21 cellular contexts compared by ENCODE assay signal in the genomic region with DNA sequence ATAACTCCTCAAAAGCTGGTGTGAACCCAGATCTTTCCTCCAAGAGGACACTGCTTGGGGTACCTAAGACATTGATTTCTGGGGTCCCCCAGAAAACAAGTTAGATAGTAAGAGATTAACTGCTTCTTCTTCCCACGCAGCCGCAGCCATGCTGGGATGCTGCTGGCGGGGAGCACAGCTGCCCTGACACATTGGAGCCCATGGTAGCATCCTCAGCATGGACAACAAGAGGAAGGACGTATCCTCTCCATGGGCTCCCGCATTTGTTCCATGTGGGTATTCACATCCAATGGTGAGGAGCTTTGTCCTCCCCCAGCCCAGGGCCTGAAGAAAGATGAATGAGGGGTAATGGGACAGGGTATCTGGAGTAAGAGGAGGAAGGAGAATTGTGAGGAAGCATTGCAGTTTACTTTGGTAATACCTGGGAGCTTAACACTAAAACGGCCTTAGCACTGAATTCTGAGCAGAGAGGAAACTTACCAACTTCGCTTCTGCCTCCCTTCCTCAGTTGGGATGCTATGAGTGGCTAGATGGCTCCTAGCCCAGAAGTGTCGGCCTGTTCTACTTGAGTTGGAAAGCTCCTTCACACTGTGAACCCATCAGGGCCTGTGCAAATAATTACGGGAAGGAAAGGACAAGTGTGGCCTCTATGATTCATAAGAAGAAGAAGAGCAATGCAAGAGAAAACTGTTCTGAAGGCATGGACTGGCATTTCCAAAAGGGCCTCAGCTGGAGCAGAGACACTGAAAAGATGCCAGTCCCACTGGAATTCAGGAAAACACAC. TPM values are rescaled to one million over a fixed set of nuclear protein-coding genes. Genes with fewer than 3 reads are reported as not detected.
"Had no signal": no experiment of that assay in that cellular context is flagged by ENCODE, and none has a peak within 500 bp of the region (broad histone marks: within the 10 kb centered on the region; RNA-seq: fewer than 3 reads in every experiment).

No MANE protein-coding gene starts in this region.

- H3K4me3 ChIP-seq: neural progenitor cell had no signal

- H3K27ac ChIP-seq: epithelial cell of prostate, neural progenitor cell, parathyroid adenoma had no signal

- H3K4me1 ChIP-seq: neural progenitor cell, parathyroid adenoma had no signal

- H3K9ac ChIP-seq: neural progenitor cell, parathyroid adenoma had no signal

- H3K27me3 ChIP-seq: neural progenitor cell had no signal

- ATAC-seq: activated naive CD8-positive, alpha-beta T cell treated with anti-CD3 and anti-CD28 coated beads, Interleukin-2, amount 50 U/mL, for 24 hours had no signal

- H3K36me3 ChIP-seq: neural progenitor cell had no signal

- DNase-seq: activated CD4-positive, CD25-positive, alpha-beta regulatory T cell treated with anti-CD3 and anti-CD28 coated beads, Interleukin-2, amount 50 U/mL, for 72 hours; activated naive CD4-positive, alpha-beta T cell treated with anti-CD3 and anti-CD28 coated beads for 36 hours; activated naive CD8-positive, alpha-beta T cell treated with anti-CD3 and anti-CD28 coated beads, Interleukin-2, amount 50 U/mL, for 24 hours; activated T-cell treated with anti-CD3 and anti-CD28 coated beads for 4 hours; aorta; dermis blood vessel endothelial cell; foreskin melanocyte; midbrain; naive B cell; small intestine; T-helper 1 cell; T1000 had no signal

RNA-seq across cellular contexts. Expression of a gene that starts 43.9 kb away (rescaled TPM):
- total RNA-seq: activated naive CD4-positive, alpha-beta T cell treated with anti-CD3 and anti-CD28 coated beads for 36 hours; aorta; chondrocyte; dermis blood vessel endothelial cell; fibroblast of lung; kidney epithelial cell; liver; temporal lobe; urinary bladder had no signal
- polyA plus RNA-seq: aorta, fibroblast of lung, liver, small intestine, urinary bladder had no signal
